21 cellular contexts compared by ENCODE assay signal in the genomic region with DNA sequence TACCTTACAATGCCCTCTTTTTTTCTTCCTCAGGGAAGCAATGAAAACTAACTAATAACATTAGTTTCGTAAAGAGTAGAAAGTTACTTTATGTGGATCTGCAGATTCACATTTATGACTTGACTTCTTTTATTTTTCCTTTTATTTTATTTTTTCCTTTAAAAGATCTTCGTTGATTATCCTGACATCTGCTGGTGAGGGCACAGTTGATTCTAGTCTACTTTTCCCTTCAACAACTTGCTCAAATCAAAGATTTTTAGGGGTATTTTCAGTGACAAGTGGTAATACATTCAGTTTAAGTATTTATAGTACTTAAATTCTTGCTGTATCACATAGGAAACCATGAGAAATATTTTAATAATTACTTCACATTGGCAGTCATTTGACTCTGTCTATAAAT. TPM values are rescaled to one million over a fixed set of nuclear protein-coding genes. Genes with fewer than 3 reads are reported as not detected.
DNase-seq lines count a peak whose midpoint lies in the region; ATAC-seq and TF ChIP-seq lines count a peak whose summit lies in the region.
"Had no signal": no experiment of that assay in that cellular context is flagged by ENCODE, and none has a peak within 500 bp of the region (broad histone marks: within the 10 kb centered on the region; RNA-seq: fewer than 3 reads in every experiment).

No MANE protein-coding gene starts in this region.

- H3K27ac ChIP-seq in GM23248 (no peak overlapping the region), ascending aorta (peak overlapping the region; percentile 62 to 90), smooth muscle cell (ENCODE audit: low read depth) (peak overlapping the region; percentile 57)
- H3K27ac ChIP-seq: spleen had no signal

- ATAC-seq in HG03159 (IDR thresholded peaks at IDR 0.05; ENCODE audit: unreplicated experiment) = no peak
- ATAC-seq in GM21367 (IDR thresholded peaks at IDR 0.05; ENCODE audit: unreplicated experiment) = no peak
- ATAC-seq: activated naive CD4-positive, alpha-beta T cell treated with anti-CD3 and anti-CD28 coated beads, Interleukin-2, amount 50 U/mL, for 72 hours had no signal

- H3K27me3 ChIP-seq in GM23248 (replicated peaks; ENCODE audit: insufficient read depth) (peaks cover 42% of the 10 kb centered on the region), ascending aorta (no peaks in the 10 kb centered on the region), smooth muscle cell (ENCODE audit: low read depth) (no peaks in the 10 kb centered on the region)
- H3K27me3 ChIP-seq: uterus had no signal

- H3K36me3 ChIP-seq in GM23248 (ENCODE audit: low read depth) (no peaks in the 10 kb centered on the region), ascending aorta (no peaks in the 10 kb centered on the region), smooth muscle cell (ENCODE audit: low read depth) (no peaks in the 10 kb centered on the region)
- H3K36me3 ChIP-seq: MG63, spleen, uterus had no signal

- no peaks in the 10 kb centered on the region for H4K20me1 ChIP-seq in GM23248 (ENCODE audit: insufficient read depth)
- H4K20me1 ChIP-seq in smooth muscle cell (ENCODE audit: low read depth) = no peaks in the 10 kb centered on the region

- H3F3A ChIP-seq in GM23248 (ENCODE audit: insufficient read depth) (no peaks in the 10 kb centered on the region), smooth muscle cell (ENCODE audit: low read depth) (no peaks in the 10 kb centered on the region)

- H3K9me2 ChIP-seq in GM23248 (ENCODE audit: insufficient read depth) = no peaks in the 10 kb centered on the region

- DNase-seq in GM23248 = peak; percentile 1
- DNase-seq in ascending aorta (ENCODE audit: low spot score in 2 of 2) = no peak
- peak; percentile 33 for DNase-seq in fibroblast of pulmonary artery (ENCODE audit: low read depth)
- DNase-seq in smooth muscle cell (lab: John Stamatoyannopoulos, UW; ENCODE audit: unreplicated experiment) = no peak
- no peak for DNase-seq in central memory CD4-positive, alpha-beta T cell
- DNase-seq: activated CD4-positive, alpha-beta T cell treated with anti-CD3 and anti-CD28 coated beads for 4 hours; CD8-positive, alpha-beta memory T cell; cerebellar nuclear complex; erythroblast; MG63; NCI-H2081; NCI-H748 treated with DMSO at 0.1 percent for 48 hours; posterior cingulate gyrus; spleen; stimulated activated naive CD4-positive, alpha-beta T cell treated with Interleukin-2 at 50 U/mL for 16 hours; uterus had no signal

- WGBS in GM23248 (ENCODE audit: low coverage in 1 of 2, low lambda C conversion rate in 2 of 2, missing lambda C conversion rate in 2 of 2), 2 experiments = 53 to 58% methylated on average over 2 of the region's 2 CpGs
- 73% methylated on average over 2 of the region's 2 CpGs for WGBS in smooth muscle cell (ENCODE audit: low lambda C conversion rate)

- H3K4me2 ChIP-seq in GM23248 (ENCODE audit: unreplicated experiment) (no peak overlapping the region), smooth muscle cell (peak overlapping the region; percentile 78)

- H3K4me3 ChIP-seq in GM23248 = no peak overlapping the region
- peak overlapping the region in 1 of 2 donors; percentile 17 for H3K4me3 ChIP-seq in ascending aorta
- H3K4me3 ChIP-seq in fibroblast of pulmonary artery (replicated peaks; ENCODE audit: low read depth, low read length) = no peak overlapping the region
- no peak overlapping the region for H3K4me3 ChIP-seq in smooth muscle cell
- H3K4me3 ChIP-seq: MG63, spleen, uterus had no signal

- intact Hi-C loops in ascending aorta (cut with DNase I) = loop anchor here (5.0 to 10.0 kb wide), 4 partner anchors 102 to 825 kb away; partner anchors contain the start of gene HAPLN1

- in situ Hi-C loops in GM23248 (cut with MboI) = no loop called here

- H3K9me3 ChIP-seq in GM23248 (ENCODE audit: low read depth) = no peaks in the 10 kb centered on the region
- H3K9me3 ChIP-seq in ascending aorta = no peaks in the 10 kb centered on the region
- H3K9me3 ChIP-seq in smooth muscle cell (replicated peaks; ENCODE audit: low read depth) = no peaks in the 10 kb centered on the region
- H3K9me3 ChIP-seq: MG63, spleen, uterus had no signal

- H3K9ac ChIP-seq in GM23248 = no peak overlapping the region
- no peak overlapping the region for H3K9ac ChIP-seq in smooth muscle cell (ENCODE audit: low read depth)

- H3K4me1 ChIP-seq in GM23248 (ENCODE audit: insufficient read depth) = peaks cover 5% of the 10 kb centered on the region
- H3K4me1 ChIP-seq in ascending aorta = peaks cover 0 to 11% of the 10 kb centered on the region in 2 donors
- H3K4me1 ChIP-seq in smooth muscle cell (ENCODE audit: low read depth) = peaks cover 24% of the 10 kb centered on the region
- H3K4me1 ChIP-seq: uterus had no signal

- H2AFZ ChIP-seq in GM23248 (no peak overlapping the region), smooth muscle cell (ENCODE audit: low read depth) (no peak overlapping the region)

- H3K79me2 ChIP-seq in GM23248 (ENCODE audit: insufficient read depth) = no peaks in the 10 kb centered on the region
- peaks cover 59% of the 10 kb centered on the region for H3K79me2 ChIP-seq in smooth muscle cell (ENCODE audit: low read depth)

- TF ChIP-seq CTCF in ascending aorta (IDR thresholded peaks at IDR 0.05) (peak in 1 of 3 experiments; percentile 30), fibroblast of pulmonary artery (IDR thresholded peaks at IDR 0.05; ENCODE audit: low read length, missing control alignments) (no peak), smooth muscle cell (IDR thresholded peaks at IDR 0.05; ENCODE audit: borderline replicate concordance, insufficient read depth, poor library complexity, severe bottlenecking) (peak; percentile 7)

RNA-seq across cellular contexts. Expression of gene EDIL3, which starts 4.9 kb away (rescaled TPM):
- total RNA-seq in GM23248 (2014; rRNA removed; shearing (Covaris generic)) = 16.3 and 24.1 TPM in 2 replicates
- polyA plus RNA-seq in GM23248 (2016; fragmentation: Nextera tagmentation; extraction: Ambion mirVana) = 16.5 and 17.7 TPM in 2 replicates
- 68.1 TPM for total RNA-seq in ascending aorta
- total RNA-seq in smooth muscle cell = 119 and 180 TPM in 2 replicates
- 62.5 and 98.4 TPM in 2 replicates for polyA plus RNA-seq in smooth muscle cell
- total RNA-seq: activated naive CD4-positive, alpha-beta T cell treated with anti-CD3 and anti-CD28 coated beads, Interleukin-2, amount 50 U/mL, for 72 hours; CD8-positive, alpha-beta memory T cell; G401; T-helper 2 cell treated with Interferon-gamma antibody and Interleukin-4, amounts not matched to agents 100 ng/mL and 5 ng/mL, for 36 hours had no signal
- polyA plus RNA-seq: CD8-positive, alpha-beta memory T cell had no signal

Comparison
In these comparisons a context has a peak if more than half of its experiments do, and no peak if none do; other contexts are left out.
1. DNase-seq: peak in GM23248 (single experiment) and fibroblast of pulmonary artery (single experiment); none in ascending aorta (0 of 2), smooth muscle cell (single experiment) and central memory CD4-positive, alpha-beta T cell (single experiment).